Comparison of ENCODE assay signal across 8 cellular contexts in the genomic region with DNA sequence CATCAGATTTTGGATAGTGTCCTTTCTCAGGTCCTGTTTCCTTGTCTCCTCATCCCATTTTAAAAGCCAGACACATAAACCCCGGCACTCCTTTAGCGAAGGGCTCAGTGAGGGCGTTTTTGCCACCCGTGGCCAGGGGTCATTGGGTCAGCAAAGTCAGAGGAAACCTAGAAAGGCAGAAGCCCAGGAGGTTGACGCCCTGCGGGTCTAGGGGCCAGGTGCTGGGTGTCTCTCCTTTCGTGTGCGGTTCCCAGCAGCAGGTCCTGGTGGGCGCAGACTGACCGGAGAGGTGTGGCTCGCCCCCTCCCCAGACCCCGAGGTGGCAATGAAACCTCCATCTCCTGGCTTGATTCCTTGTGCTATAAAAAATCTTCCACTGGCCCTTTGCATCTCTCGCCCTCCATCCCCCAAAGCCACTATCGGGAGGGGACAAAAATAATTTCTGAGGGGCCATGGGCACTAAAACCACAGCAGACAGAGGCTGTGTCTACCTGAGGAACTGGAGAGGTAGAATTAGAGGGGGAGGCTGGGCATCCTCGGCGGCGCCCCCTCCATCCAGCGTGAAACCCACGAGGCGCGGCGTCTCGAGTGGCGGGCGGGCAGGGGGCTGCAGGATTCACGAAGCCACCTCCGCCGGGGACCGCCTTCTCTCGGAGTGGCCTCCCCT. TPM values are rescaled to one million over a fixed set of nuclear protein-coding genes. Genes with fewer than 3 reads are reported as not detected.
DNase-seq lines count a peak whose midpoint lies in the region; ATAC-seq and TF ChIP-seq lines count a peak whose summit lies in the region.

No MANE protein-coding gene starts in this region.

- H3K27ac ChIP-seq in WERI-Rb-1 (peak overlapping the region; percentile 95), osteoblast (ENCODE audit: low read depth, low read length) (peak overlapping the region; percentile 96)

- DNase-seq in NCI-H748 (lab: John Stamatoyannopoulos, UW; ENCODE audit: unreplicated experiment) (peak; percentile 27), NCI-H748 treated with DMSO at 0.1 percent for 48 hours (lab: John Stamatoyannopoulos, UW) (no peak), WERI-Rb-1 (no peak), fibroblast of the aortic adventitia (ENCODE audit: low read depth) (no peak), osteoblast (ENCODE audit: insufficient read length, low spot score, missing footprints) (peak; percentile 85), NAMALWA (ENCODE audit: low spot score) (no peak)

- H3K4me3 ChIP-seq in WERI-Rb-1 (ENCODE audit: low read depth, low read length) (peak overlapping the region; percentile 86), fibroblast of the aortic adventitia (ENCODE audit: low read depth, low read length) (peak overlapping the region; percentile 86), osteoblast (ENCODE audit: insufficient read depth, low read length) (peak overlapping the region; percentile 94)

- peaks cover 30% of the 10 kb centered on the region for H4K20me1 ChIP-seq in osteoblast (ENCODE audit: insufficient read depth, low read length)

- H3K4me1 ChIP-seq in osteoblast (ENCODE audit: insufficient read depth, low read length): peaks cover 27% of the 10 kb centered on the region

- peak overlapping the region; percentile 90 for H3K4me2 ChIP-seq in osteoblast (ENCODE audit: insufficient read depth, low read length)

- no peaks in the 10 kb centered on the region for H3K27me3 ChIP-seq in WERI-Rb-1 (ENCODE audit: insufficient read depth, low read depth, severe bottlenecking)
- no peaks in the 10 kb centered on the region for H3K27me3 ChIP-seq in osteoblast (ENCODE audit: insufficient read depth, low read length)

- H3K36me3 ChIP-seq in WERI-Rb-1 (no peaks in the 10 kb centered on the region), osteoblast (ENCODE audit: insufficient read depth, low read length) (peaks cover 4% of the 10 kb centered on the region)

- H3K79me2 ChIP-seq in osteoblast (ENCODE audit: insufficient read depth, low read length): peaks cover 94% of the 10 kb centered on the region

- H2AFZ ChIP-seq in osteoblast (ENCODE audit: low read length): no peak overlapping the region

- TF ChIP-seq CTCF in WERI-Rb-1 (IDR thresholded peaks at IDR 0.05; ENCODE audit: low read depth, low read length) (no peak), fibroblast of the aortic adventitia (IDR thresholded peaks at IDR 0.05; ENCODE audit: insufficient read depth, low read length) (no peak), osteoblast (IDR thresholded peaks at IDR 0.05; ENCODE audit: extremely low read depth, low read depth, low read length) (no peak)

- ATAC-seq in GM21737 (IDR thresholded peaks at IDR 0.05; ENCODE audit: unreplicated experiment) (no peak), HG03565 (IDR thresholded peaks at IDR 0.05; ENCODE audit: unreplicated experiment) (no peak)

- H3K9me3 ChIP-seq in WERI-Rb-1 (ENCODE audit: severe bottlenecking) (no peaks in the 10 kb centered on the region), osteoblast (ENCODE audit: low read depth, low read length) (no peaks in the 10 kb centered on the region)

RNA-seq across cellular contexts. Expression of a gene that starts 0.9 kb away (rescaled TPM):
- total RNA-seq in fibroblast of the aortic adventitia (ENCODE audit: low replicate concordance) (192 and 257 TPM in 2 replicates), osteoblast (584 and 701 TPM in 2 replicates)

Comparison
In these comparisons a context has a peak if more than half of its experiments do, and no peak if none do; other contexts are left out.
1. DNase-seq: peak in NCI-H748 (single experiment) and osteoblast (single experiment); none in NCI-H748 treated with DMSO at 0.1 percent for 48 hours (single experiment), WERI-Rb-1 (single experiment), fibroblast of the aortic adventitia (single experiment) and NAMALWA (single experiment).
2. Peak in every context shown above with its lines, with median percentiles within 50 percentile points of each other: H3K4me3 ChIP-seq.